ENCODE assay signal across 15 cellular contexts in genomic region chr4:166092797-166093196, GRCh38.
"Had no signal": no experiment of that assay in that cellular context is flagged by ENCODE, and none has a peak within 500 bp of the region (broad histone marks: within the 10 kb centered on the region; RNA-seq: fewer than 3 reads in every experiment).

No MANE protein-coding gene starts in this region.

- H3K4me3 Mint-ChIP-seq: activated naive CD4-positive, alpha-beta T cell treated with anti-CD3 and anti-CD28 coated beads, Interleukin-2, amount 50 U/mL, for 24 hours; dendritic cell treated with granulocyte-macrophage colony-stimulating factor and Interleukin-4, amounts not matched to agents 40 ng/mL and 50 ng/mL, for 4 days; effector memory CD8-positive, alpha-beta T cell; T-helper 1 cell treated with Interleukin-12 subunit alpha and Interleukin-12 subunit beta and Interleukin-4 antibody, amounts not matched to agents 30 μg/mL and 1 μg/mL, for 36 hours had no signal

- H3K4me1 Mint-ChIP-seq: activated naive CD4-positive, alpha-beta T cell treated with anti-CD3 and anti-CD28 coated beads, Interleukin-2, amount 50 U/mL, for 24 hours had no signal

- H3K27ac Mint-ChIP-seq: activated naive CD4-positive, alpha-beta T cell treated with anti-CD3 and anti-CD28 coated beads, Interleukin-2, amount 50 U/mL, for 24 hours; dendritic cell treated with granulocyte-macrophage colony-stimulating factor and Interleukin-4, amounts not matched to agents 40 ng/mL and 50 ng/mL, for 4 days; effector memory CD8-positive, alpha-beta T cell; T-helper 1 cell treated with Interleukin-12 subunit alpha and Interleukin-12 subunit beta and Interleukin-4 antibody, amounts not matched to agents 30 μg/mL and 1 μg/mL, for 36 hours had no signal

- ATAC-seq: effector memory CD8-positive, alpha-beta T cell; left lung had no signal

- H3K27me3 Mint-ChIP-seq: activated naive CD4-positive, alpha-beta T cell treated with anti-CD3 and anti-CD28 coated beads, Interleukin-2, amount 50 U/mL, for 24 hours; dendritic cell treated with granulocyte-macrophage colony-stimulating factor and Interleukin-4, amounts not matched to agents 40 ng/mL and 50 ng/mL, for 4 days; effector memory CD8-positive, alpha-beta T cell had no signal

- H3K4me3 ChIP-seq: ascending aorta, left lung, thyroid gland had no signal

- H3K9me3 Mint-ChIP-seq: activated naive CD4-positive, alpha-beta T cell treated with anti-CD3 and anti-CD28 coated beads, Interleukin-2, amount 50 U/mL, for 24 hours; dendritic cell treated with granulocyte-macrophage colony-stimulating factor and Interleukin-4, amounts not matched to agents 40 ng/mL and 50 ng/mL, for 4 days; effector memory CD8-positive, alpha-beta T cell; T-helper 1 cell treated with Interleukin-12 subunit alpha and Interleukin-12 subunit beta and Interleukin-4 antibody, amounts not matched to agents 30 μg/mL and 1 μg/mL, for 36 hours had no signal

- DNase-seq: activated CD4-positive, alpha-beta T cell treated with anti-CD3 and anti-CD28 coated beads for 1 hour; activated gamma-delta T cell; effector memory CD8-positive, alpha-beta T cell; foreskin melanocyte; glutamatergic neuron; occipital lobe; retina; stimulated activated naive CD4-positive, alpha-beta T cell treated with Interleukin-2 at 50 U/mL for 16 hours; thyroid gland had no signal

- H3K27ac ChIP-seq: ascending aorta, left lung, thyroid gland, VCaP had no signal

- H3K36me3 Mint-ChIP-seq: activated naive CD4-positive, alpha-beta T cell treated with anti-CD3 and anti-CD28 coated beads, Interleukin-2, amount 50 U/mL, for 24 hours had no signal
